ENCODE assay signal across 8 cellular contexts in genomic region chr6:131135244-131136020, GRCh38. TPM values are rescaled to one million over a fixed set of nuclear protein-coding genes. Genes with fewer than 3 reads are reported as not detected.
DNase-seq lines count a peak whose midpoint lies in the region; ATAC-seq and TF ChIP-seq lines count a peak whose summit lies in the region.

Gene AKAP7, plus strand, starts transcription at chr6:131135467. Its CDS starts 297 bp downstream, at chr6:131135764.

- H3K4me1 ChIP-seq in prostate gland (replicated peaks), result no peaks in the 10 kb centered on the region

- TF ChIP-seq CTCF in CD4-positive, alpha-beta T cell (IDR thresholded peaks at IDR 0.05), result no peak
- TF ChIP-seq CTCF in prostate gland (IDR thresholded peaks at IDR 0.05), result no peak

- H3K4me3 Mint-ChIP-seq in CD4-positive, alpha-beta T cell, result peak within 1 kb of the TSS; percentile 98

- peaks cover 5% of the 10 kb centered on the region for H3K36me3 Mint-ChIP-seq in CD4-positive, alpha-beta T cell (ENCODE audit: low read depth)

- H3K9me3 ChIP-seq in CD4-positive, alpha-beta T cell (ENCODE audit: control insufficient read depth, low read length), result no peaks in the 10 kb centered on the region
- no peaks in the 10 kb centered on the region for H3K9me3 ChIP-seq in prostate gland

- peak; percentile 81 for ATAC-seq in CD4-positive, alpha-beta T cell (ENCODE audit: poor library complexity)
- peak; percentile 79 for ATAC-seq in GM19438 (IDR thresholded peaks at IDR 0.05; ENCODE audit: low read depth, unreplicated experiment)
- peak; percentile 68 for ATAC-seq in HG03521 (IDR thresholded peaks at IDR 0.05; ENCODE audit: unreplicated experiment)
- peak; percentile 95 for ATAC-seq in left ventricle myocardium superior

- no peaks in the 10 kb centered on the region for H3K9me3 Mint-ChIP-seq in CD4-positive, alpha-beta T cell

- intact Hi-C loops in CD4-positive, alpha-beta T cell (cut with DNase I, micrococcal nuclease), result loop anchor here in 1 of 2 experiments (5.0 kb wide), 1 partner anchor 397 kb away; no protein-coding TSS in a partner anchor
- intact Hi-C loops in left ventricle myocardium superior (cut with micrococcal nuclease) (no loop called here), prostate gland (cut with DNase I) (loop anchor here (2.0 kb wide), 1 partner anchor 73 kb away; the partner anchor contains the start of gene EPB41L2)

- peak; percentile 19 for TF ChIP-seq POLR2A in prostate gland (IDR thresholded peaks at IDR 0.05)

- peak; percentile 21 to 67 (median 41) for DNase-seq in CD4-positive, alpha-beta T cell
- DNase-seq in T-helper 1 cell, result peak; percentile 13 to 47 (median 26)
- DNase-seq in amygdala (lab: John Stamatoyannopoulos, UW), result peak in 51 of 56 donors; percentile 38 to 91 (median 71)
- peak; percentile 89 for DNase-seq in left ventricle myocardium superior
- DNase-seq in prostate gland (ENCODE audit: low spot score), result peak; percentile 53
- peak; percentile 77 for DNase-seq in ureter (ENCODE audit: low spot score)

- peak within 1 kb of the TSS; percentile 65 to 74 for H3K4me3 ChIP-seq in prostate gland

- under 1% methylated on average over 60 of the region's 99 CpGs for WGBS in prostate gland

- peak within 1 kb of the TSS; percentile 93 for H3K27ac Mint-ChIP-seq in CD4-positive, alpha-beta T cell

- CTCF ChIA-PET in CD4-positive, alpha-beta T cell (lab: Charles Lee), result no interaction called here

- H3K27ac ChIP-seq in CD4-positive, alpha-beta T cell (ENCODE audit: low read depth, low read length), result peak within 1 kb of the TSS; percentile 31
- H3K27ac ChIP-seq in prostate gland, result peak within 1 kb of the TSS; percentile 87 to 92

- POLR2A ChIA-PET in CD4-positive, alpha-beta T cell (lab: Charles Lee), result interaction anchor here (0.5 to 1.0 kb wide), 3 partner anchors 48 to 1382 kb away, joined by 3 to 4 read pairs (median 3); no protein-coding TSS in a partner anchor

- H3K4me1 Mint-ChIP-seq in CD4-positive, alpha-beta T cell (ENCODE audit: low read depth), result peaks cover 41% of the 10 kb centered on the region

- no peaks in the 10 kb centered on the region for H3K36me3 ChIP-seq in prostate gland

- H3K27me3 ChIP-seq in CD4-positive, alpha-beta T cell (ENCODE audit: control insufficient read depth, insufficient read depth, low read length), result no peaks in the 10 kb centered on the region
- H3K27me3 ChIP-seq in prostate gland (replicated peaks; ENCODE audit: insufficient read depth), result no peaks in the 10 kb centered on the region

- H3K27me3 Mint-ChIP-seq in CD4-positive, alpha-beta T cell, result no peaks in the 10 kb centered on the region

RNA-seq across cellular contexts. Expression of gene AKAP7, which starts in this region (rescaled TPM):
- 10 to 100 TPM in 1 of 2 experiments, 1 to 10 TPM in 1; 9.1 to 12.2 TPM for total RNA-seq in CD4-positive, alpha-beta T cell
- total RNA-seq in left ventricle myocardium superior, result 11.0 TPM
- total RNA-seq in prostate gland, result 10 to 100 TPM; 23.7 to 34.3 TPM
- total RNA-seq in ureter, result 16.5 TPM

Comparison
In these comparisons a context has a peak if more than half of its experiments do, and no peak if none do; other contexts are left out.
1. Peak in every context shown above with its lines: DNase-seq, ATAC-seq, H3K4me3 ChIP-seq and H3K27ac ChIP-seq.
2. DNase-seq: peak in every context shown above with its lines; median percentile 89 in left ventricle myocardium superior; 77 in ureter; 71 in amygdala; 53 in prostate gland; 41 in CD4-positive, alpha-beta T cell; 26 in T-helper 1 cell.